8 cellular contexts compared by ENCODE assay signal in the genomic region with DNA sequence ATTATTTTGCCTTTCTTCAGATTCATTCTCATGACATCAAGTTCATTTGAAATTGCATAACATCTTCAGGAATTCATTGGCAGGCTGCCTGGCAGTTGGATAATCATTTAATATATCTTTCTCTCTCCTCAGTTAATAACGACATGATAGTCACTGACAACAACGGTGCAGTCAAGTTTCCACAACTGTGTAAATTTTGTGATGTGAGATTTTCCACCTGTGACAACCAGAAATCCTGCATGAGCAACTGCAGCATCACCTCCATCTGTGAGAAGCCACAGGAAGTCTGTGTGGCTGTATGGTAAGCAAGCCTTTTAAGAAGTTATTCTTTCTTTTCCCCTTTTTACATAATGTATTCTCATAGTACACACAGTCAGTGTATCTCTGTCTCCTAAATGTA. TPM values are rescaled to one million over a fixed set of nuclear protein-coding genes. Genes with fewer than 3 reads are reported as not detected.
DNase-seq lines count a peak whose midpoint lies in the region; ATAC-seq and TF ChIP-seq lines count a peak whose summit lies in the region.

No MANE protein-coding gene starts in this region.

- intact Hi-C loops in breast epithelium (cut with DNase I; ENCODE audit: low total_unique reads): no loop called here

- peaks cover 9% of the 10 kb centered on the region; the same call in 1 of the 2 replicates for H4K20me1 ChIP-seq in OCI-LY3 (ENCODE audit: insufficient read depth, low read length)

- TF ChIP-seq POLR2A in breast epithelium (IDR thresholded peaks at IDR 0.05): no peak

- H3K36me3 ChIP-seq in OCI-LY3 (replicated peaks; ENCODE audit: low read depth, low read length) (peaks cover 23% of the 10 kb centered on the region), breast epithelium (no peaks in the 10 kb centered on the region), muscle layer of colon (ENCODE audit: insufficient read depth, low read length) (peaks cover 35% of the 10 kb centered on the region)

- peak overlapping the region; percentile 11; the same call in 1 of the 2 replicates for H3K4me2 ChIP-seq in OCI-LY3 (ENCODE audit: low read length)

- H3K27me3 ChIP-seq in OCI-LY3 (ENCODE audit: low read depth, low read length): peaks cover 26% of the 10 kb centered on the region
- no peaks in the 10 kb centered on the region for H3K27me3 ChIP-seq in breast epithelium
- H3K27me3 ChIP-seq in muscle layer of colon (ENCODE audit: control insufficient read depth in 1 of 2, insufficient read depth in 2 of 2, low read length in 2 of 2): no peaks in the 10 kb centered on the region

- no peak overlapping the region for H3K9ac ChIP-seq in OCI-LY3 (ENCODE audit: low read length)
- no peak overlapping the region for H3K9ac ChIP-seq in muscle layer of colon (ENCODE audit: low read length)

- H3K4me1 ChIP-seq in OCI-LY3 (ENCODE audit: low read length): peaks cover 65% of the 10 kb centered on the region
- H3K4me1 ChIP-seq in breast epithelium: peaks cover 0 to 5% of the 10 kb centered on the region in 2 donors
- H3K4me1 ChIP-seq in muscle layer of colon (ENCODE audit: insufficient read depth, low read length): peaks cover 64% of the 10 kb centered on the region

- H3K79me2 ChIP-seq in OCI-LY3 (ENCODE audit: low read length): peaks cover 36% of the 10 kb centered on the region

- TF ChIP-seq CTCF in OCI-LY3 (IDR thresholded peaks at IDR 0.05; ENCODE audit: low read depth, low read length) (no peak), breast epithelium (IDR thresholded peaks at IDR 0.05) (no peak)

- DNase-seq in breast epithelium (ENCODE audit: low spot score in 2 of 2): peak in 1 of 2 donors; percentile 44
- no peak for DNase-seq in NCI-H1105 treated with DMSO at 0.1 percent for 48 hours (lab: John Stamatoyannopoulos, UW)
- DNase-seq in foreskin melanocyte: no peak
- DNase-seq in CD1c-positive myeloid dendritic cell (ENCODE audit: extremely low spot score): no peak

- ATAC-seq in GM18511 (IDR thresholded peaks at IDR 0.05; ENCODE audit: unreplicated experiment) (peak; percentile 55), HG02763 (IDR thresholded peaks at IDR 0.05; ENCODE audit: unreplicated experiment) (peak; percentile 60)

- H3K4me3 ChIP-seq in OCI-LY3 (ENCODE audit: low read length) (no peak overlapping the region), breast epithelium (no peak overlapping the region), muscle layer of colon (ENCODE audit: low read depth in 1 of 2, low read length in 2 of 2) (no peak overlapping the region)

- H3K27ac ChIP-seq in OCI-LY3 (ENCODE audit: low read length) (no peak overlapping the region), breast epithelium (peak overlapping the region; percentile 53 to 71), muscle layer of colon (ENCODE audit: low read depth, low read length) (peak overlapping the region; percentile 48)

- H2AFZ ChIP-seq in OCI-LY3 (ENCODE audit: low read depth, low read length): no peak overlapping the region

- H3K9me3 ChIP-seq in OCI-LY3 (ENCODE audit: insufficient read depth, low read length) (no peaks in the 10 kb centered on the region), breast epithelium (no peaks in the 10 kb centered on the region), muscle layer of colon (ENCODE audit: low read length) (no peaks in the 10 kb centered on the region)

RNA-seq across cellular contexts. Expression of gene TGFBR2, which starts 38.2 kb away (rescaled TPM):
- 100 to 1,000 TPM; 205 to 281 (median 243) TPM for total RNA-seq in breast epithelium
